2 cellular contexts compared by ENCODE assay signal in the genomic region with DNA sequence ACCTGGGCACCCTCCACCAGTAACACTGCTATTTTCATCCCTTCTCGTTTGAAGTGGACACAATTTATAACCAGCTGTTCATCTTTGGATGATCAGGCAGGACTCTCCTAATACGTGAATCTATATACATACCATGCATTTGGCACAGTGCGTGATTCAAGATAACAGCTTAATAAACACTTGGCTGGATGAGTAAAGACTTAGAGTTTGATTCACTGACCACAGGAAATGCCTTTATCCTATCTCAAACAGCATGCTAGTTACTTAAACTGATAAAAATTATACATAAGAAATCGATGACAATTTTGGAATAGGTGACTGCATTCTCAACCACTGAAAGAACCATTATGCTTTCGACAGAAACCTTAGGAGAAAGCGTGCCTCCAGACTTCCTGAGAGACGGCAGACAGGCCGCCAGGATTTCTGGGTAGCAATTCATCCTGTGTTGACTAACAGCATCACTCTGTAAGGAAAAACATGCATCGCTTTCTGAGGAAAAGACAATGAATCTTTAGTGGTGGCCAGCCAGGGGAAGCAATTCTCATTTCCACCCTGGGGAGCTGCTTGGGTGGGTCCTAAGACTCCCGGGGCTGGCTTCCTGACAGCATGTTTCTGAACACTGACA.
TF ChIP-seq lines count a peak whose summit lies in the region.

No MANE protein-coding gene starts in this region.

TF ChIP-seq in IMR-90, 13 proteins besides CTCF, POLR2A, EP300 and RAD21:
- TF ChIP-seq SMC3 (IDR thresholded peaks at IDR 0.05; ENCODE audit: low read depth, low read length) (no peak), CEBPB (IDR thresholded peaks at IDR 0.05; ENCODE audit: low read depth, low read length) (0 out of 2 replicates have a peak, but pooled peaks have one; percentile 4), MAZ (IDR thresholded peaks at IDR 0.05; ENCODE audit: borderline replicate concordance, low read depth, low read length) (no peak), BHLHE40 (IDR thresholded peaks at IDR 0.05; ENCODE audit: low read depth, low read length) (peak; percentile 50), MXI1 (IDR thresholded peaks at IDR 0.05; ENCODE audit: borderline replicate concordance, low read depth, low read length) (no peak), CHD1 (IDR thresholded peaks at IDR 0.05; ENCODE audit: low read depth, low read length) (no peak), FOS (IDR thresholded peaks at IDR 0.05; ENCODE audit: low read depth, low read length) (peak; percentile 58; the same call in 1 of the 2 replicates), NFE2L2 (IDR thresholded peaks at IDR 0.05; ENCODE audit: low read depth, low read length) (no peak), RCOR1 (IDR thresholded peaks at IDR 0.05; ENCODE audit: insufficient replicate concordance, low read length) (no peak)

TF ChIP-seq in K562, 482 proteins besides CTCF, POLR2A, EP300 and RAD21:
- 0 out of 4 replicates have a peak, but pooled peaks of 1 of the 2 experiments have one; percentile 15 for TF ChIP-seq KDM1A (IDR thresholded peaks at IDR 0.05)
- TF ChIP-seq, protein P1, sequence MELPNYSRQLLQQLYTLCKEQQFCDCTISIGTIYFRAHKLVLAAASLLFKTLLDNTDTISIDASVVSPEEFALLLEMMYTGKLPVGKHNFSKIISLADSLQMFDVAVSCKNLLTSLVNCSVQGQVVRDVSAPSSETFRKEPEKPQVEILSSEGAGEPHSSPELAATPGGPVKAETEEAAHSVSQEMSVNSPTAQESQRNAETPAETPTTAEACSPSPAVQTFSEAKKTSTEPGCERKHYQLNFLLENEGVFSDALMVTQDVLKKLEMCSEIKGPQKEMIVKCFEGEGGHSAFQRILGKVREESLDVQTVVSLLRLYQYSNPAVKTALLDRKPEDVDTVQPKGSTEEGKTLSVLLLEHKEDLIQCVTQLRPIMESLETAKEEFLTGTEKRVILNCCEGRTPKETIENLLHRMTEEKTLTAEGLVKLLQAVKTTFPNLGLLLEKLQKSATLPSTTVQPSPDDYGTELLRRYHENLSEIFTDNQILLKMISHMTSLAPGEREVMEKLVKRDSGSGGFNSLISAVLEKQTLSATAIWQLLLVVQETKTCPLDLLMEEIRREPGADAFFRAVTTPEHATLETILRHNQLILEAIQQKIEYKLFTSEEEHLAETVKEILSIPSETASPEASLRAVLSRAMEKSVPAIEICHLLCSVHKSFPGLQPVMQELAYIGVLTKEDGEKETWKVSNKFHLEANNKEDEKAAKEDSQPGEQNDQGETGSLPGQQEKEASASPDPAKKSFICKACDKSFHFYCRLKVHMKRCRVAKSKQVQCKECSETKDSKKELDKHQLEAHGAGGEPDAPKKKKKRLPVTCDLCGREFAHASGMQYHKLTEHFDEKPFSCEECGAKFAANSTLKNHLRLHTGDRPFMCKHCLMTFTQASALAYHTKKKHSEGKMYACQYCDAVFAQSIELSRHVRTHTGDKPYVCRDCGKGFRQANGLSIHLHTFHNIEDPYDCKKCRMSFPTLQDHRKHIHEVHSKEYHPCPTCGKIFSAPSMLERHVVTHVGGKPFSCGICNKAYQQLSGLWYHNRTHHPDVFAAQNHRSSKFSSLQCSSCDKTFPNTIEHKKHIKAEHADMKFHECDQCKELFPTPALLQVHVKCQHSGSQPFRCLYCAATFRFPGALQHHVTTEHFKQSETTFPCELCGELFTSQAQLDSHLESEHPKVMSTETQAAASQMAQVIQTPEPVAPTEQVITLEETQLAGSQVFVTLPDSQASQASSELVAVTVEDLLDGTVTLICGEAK (IDR thresholded peaks at IDR 0.05), result no peak
- TF ChIP-seq, protein P1 (CRISPR knock-in tag; IDR thresholded peaks at IDR 0.05), result no peak
